Comparison of ENCODE assay signal across 15 cellular contexts in the genomic region with DNA sequence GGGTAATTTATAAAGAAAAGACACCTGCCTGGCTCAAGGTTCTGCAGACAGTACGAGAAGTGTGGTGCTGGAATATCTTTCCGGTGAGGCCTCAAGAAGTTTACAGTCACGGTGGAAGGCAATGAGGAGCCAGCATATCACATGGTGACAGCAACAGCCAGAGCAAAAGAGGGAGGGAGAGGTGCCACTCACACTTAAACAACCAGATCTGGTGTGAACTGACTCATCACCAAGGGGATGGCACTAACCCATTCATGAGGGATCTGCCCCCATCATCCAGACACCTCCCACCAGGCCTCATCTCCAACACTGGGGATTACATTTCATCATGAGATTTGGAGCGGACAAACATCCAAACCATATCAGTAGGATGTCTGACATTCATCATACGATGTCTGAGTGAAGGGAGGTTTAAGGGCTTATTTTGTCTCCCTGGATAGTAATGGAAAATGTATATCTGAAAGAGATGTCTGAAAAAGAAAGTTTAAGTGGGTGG. TPM values are rescaled to one million over a fixed set of nuclear protein-coding genes. Genes with fewer than 3 reads are reported as not detected.
DNase-seq lines count a peak whose midpoint lies in the region; ATAC-seq and TF ChIP-seq lines count a peak whose summit lies in the region.
"Had no signal": no experiment of that assay in that cellular context is flagged by ENCODE, and none has a peak within 500 bp of the region (broad histone marks: within the 10 kb centered on the region; RNA-seq: fewer than 3 reads in every experiment).

No MANE protein-coding gene starts in this region.

- no peak overlapping the region for H3K27ac ChIP-seq in osteoblast (ENCODE audit: low read depth, low read length)
- H3K27ac ChIP-seq: BLaER1 had no signal

- H3K36me3 ChIP-seq in osteoblast (ENCODE audit: insufficient read depth, low read length): peaks cover 26% of the 10 kb centered on the region

- H3K79me2 ChIP-seq in osteoblast (ENCODE audit: insufficient read depth, low read length): no peaks in the 10 kb centered on the region

- no peaks in the 10 kb centered on the region for H4K20me1 ChIP-seq in osteoblast (ENCODE audit: insufficient read depth, low read length)
- H4K20me1 ChIP-seq: BLaER1 had no signal

- H3K4me1 ChIP-seq in osteoblast (ENCODE audit: insufficient read depth, low read length): no peaks in the 10 kb centered on the region
- H3K4me1 ChIP-seq: BLaER1 had no signal

- H3K4me3 ChIP-seq in osteoblast (ENCODE audit: insufficient read depth, low read length): no peak overlapping the region
- H3K4me3 ChIP-seq: BLaER1 had no signal

- peaks cover 8% of the 10 kb centered on the region for H3K4me1 Mint-ChIP-seq in activated CD4-positive, alpha-beta T cell treated with anti-CD3 and anti-CD28 coated beads, Interleukin-2, amount 10 ng/mL, durations not matched to agents 24 days and 14 days
- peaks cover 10% of the 10 kb centered on the region for H3K4me1 Mint-ChIP-seq in activated naive CD8-positive, alpha-beta T cell treated with anti-CD3 and anti-CD28 coated beads, Interleukin-2, amount 50 U/mL, for 24 hours
- peaks cover 10% of the 10 kb centered on the region for H3K4me1 Mint-ChIP-seq in activated naive CD8-positive, alpha-beta T cell treated with anti-CD3 and anti-CD28 coated beads for 36 hours
- H3K4me1 Mint-ChIP-seq in activated T-helper 17 cell treated with anti-CD3 and anti-CD28 coated beads, Interleukin-2, amount 50 U/mL, for 72 hours: peaks cover 12% of the 10 kb centered on the region
- peaks cover 11% of the 10 kb centered on the region for H3K4me1 Mint-ChIP-seq in stimulated activated naive CD8-positive, alpha-beta T cell treated with anti-CD3 and anti-CD28 coated beads, Interleukin-15, Interleukin-2, amounts not matched to agents 100 ng/mL and 50 ng/mL, for 24 hours (ENCODE audit: low read depth)
- H3K4me1 Mint-ChIP-seq: CD8-positive, alpha-beta memory T cell had no signal

- H3K27me3 ChIP-seq in osteoblast (ENCODE audit: insufficient read depth, low read length): no peaks in the 10 kb centered on the region
- H3K27me3 ChIP-seq: BLaER1 had no signal

- H3K4me2 ChIP-seq in osteoblast (ENCODE audit: insufficient read depth, low read length): no peak overlapping the region
- H3K4me2 ChIP-seq: BLaER1 had no signal

- peaks cover 27% of the 10 kb centered on the region for H3K36me3 Mint-ChIP-seq in activated CD4-positive, alpha-beta T cell treated with anti-CD3 and anti-CD28 coated beads, Interleukin-2, amount 10 ng/mL, durations not matched to agents 24 days and 14 days (ENCODE audit: low read depth)
- peaks cover 3% of the 10 kb centered on the region for H3K36me3 Mint-ChIP-seq in activated naive CD8-positive, alpha-beta T cell treated with anti-CD3 and anti-CD28 coated beads, Interleukin-2, amount 50 U/mL, for 24 hours (ENCODE audit: low read depth)
- peaks cover 3% of the 10 kb centered on the region for H3K36me3 Mint-ChIP-seq in activated naive CD8-positive, alpha-beta T cell treated with anti-CD3 and anti-CD28 coated beads for 36 hours
- peaks cover 6% of the 10 kb centered on the region for H3K36me3 Mint-ChIP-seq in activated T-helper 17 cell treated with anti-CD3 and anti-CD28 coated beads, Interleukin-2, amount 50 U/mL, for 72 hours (ENCODE audit: low read depth)
- H3K36me3 Mint-ChIP-seq in stimulated activated naive CD8-positive, alpha-beta T cell treated with anti-CD3 and anti-CD28 coated beads, Interleukin-15, Interleukin-2, amounts not matched to agents 100 ng/mL and 50 ng/mL, for 24 hours (ENCODE audit: low read depth): peaks cover 15% of the 10 kb centered on the region

- H3K4me3 Mint-ChIP-seq in activated CD4-positive, alpha-beta T cell treated with anti-CD3 and anti-CD28 coated beads, Interleukin-2, amount 10 ng/mL, durations not matched to agents 24 days and 14 days: no peak overlapping the region
- H3K4me3 Mint-ChIP-seq in activated naive CD8-positive, alpha-beta T cell treated with anti-CD3 and anti-CD28 coated beads, Interleukin-2, amount 50 U/mL, for 24 hours: no peak overlapping the region
- no peak overlapping the region for H3K4me3 Mint-ChIP-seq in activated naive CD8-positive, alpha-beta T cell treated with anti-CD3 and anti-CD28 coated beads for 36 hours
- H3K4me3 Mint-ChIP-seq in activated T-helper 17 cell treated with anti-CD3 and anti-CD28 coated beads, Interleukin-2, amount 50 U/mL, for 72 hours: no peak overlapping the region
- no peak overlapping the region for H3K4me3 Mint-ChIP-seq in stimulated activated naive CD8-positive, alpha-beta T cell treated with anti-CD3 and anti-CD28 coated beads, Interleukin-15, Interleukin-2, amounts not matched to agents 100 ng/mL and 50 ng/mL, for 24 hours
- H3K4me3 Mint-ChIP-seq: CD8-positive, alpha-beta memory T cell had no signal

- intact Hi-C loops in activated CD4-positive, alpha-beta T cell treated with anti-CD3 and anti-CD28 coated beads, Interleukin-2, amount 10 ng/mL, durations not matched to agents 24 days and 14 days (cut with micrococcal nuclease): no loop called here

- no peaks in the 10 kb centered on the region for H3K9me3 Mint-ChIP-seq in activated CD4-positive, alpha-beta T cell treated with anti-CD3 and anti-CD28 coated beads, Interleukin-2, amount 10 ng/mL, durations not matched to agents 24 days and 14 days
- H3K9me3 Mint-ChIP-seq in activated naive CD8-positive, alpha-beta T cell treated with anti-CD3 and anti-CD28 coated beads, Interleukin-2, amount 50 U/mL, for 24 hours: no peaks in the 10 kb centered on the region
- no peaks in the 10 kb centered on the region for H3K9me3 Mint-ChIP-seq in activated naive CD8-positive, alpha-beta T cell treated with anti-CD3 and anti-CD28 coated beads for 36 hours
- H3K9me3 Mint-ChIP-seq in activated T-helper 17 cell treated with anti-CD3 and anti-CD28 coated beads, Interleukin-2, amount 50 U/mL, for 72 hours: no peaks in the 10 kb centered on the region
- no peaks in the 10 kb centered on the region for H3K9me3 Mint-ChIP-seq in stimulated activated naive CD8-positive, alpha-beta T cell treated with anti-CD3 and anti-CD28 coated beads, Interleukin-15, Interleukin-2, amounts not matched to agents 100 ng/mL and 50 ng/mL, for 24 hours
- H3K9me3 Mint-ChIP-seq: CD8-positive, alpha-beta memory T cell had no signal

- peak; percentile 81 for ATAC-seq in activated naive CD8-positive, alpha-beta T cell treated with anti-CD3 and anti-CD28 coated beads, Interleukin-2, amount 50 U/mL, for 24 hours
- peak; percentile 72 for ATAC-seq in activated T-helper 17 cell treated with anti-CD3 and anti-CD28 coated beads, Interleukin-2, amount 50 U/mL, for 72 hours (replicated peaks)
- no peak for ATAC-seq in omental fat pad (ENCODE audit: low FRiP score)

- no peak overlapping the region for H2AFZ ChIP-seq in osteoblast (ENCODE audit: low read length)

- H3K9me3 ChIP-seq in osteoblast (ENCODE audit: low read depth, low read length): no peaks in the 10 kb centered on the region
- H3K9me3 ChIP-seq: BLaER1 had no signal

- H3K27ac Mint-ChIP-seq in activated CD4-positive, alpha-beta T cell treated with anti-CD3 and anti-CD28 coated beads, Interleukin-2, amount 10 ng/mL, durations not matched to agents 24 days and 14 days: peak overlapping the region; percentile 38
- peak overlapping the region; percentile 8 for H3K27ac Mint-ChIP-seq in activated naive CD8-positive, alpha-beta T cell treated with anti-CD3 and anti-CD28 coated beads, Interleukin-2, amount 50 U/mL, for 24 hours
- no peak overlapping the region for H3K27ac Mint-ChIP-seq in activated naive CD8-positive, alpha-beta T cell treated with anti-CD3 and anti-CD28 coated beads for 36 hours
- H3K27ac Mint-ChIP-seq in activated T-helper 17 cell treated with anti-CD3 and anti-CD28 coated beads, Interleukin-2, amount 50 U/mL, for 72 hours: peak overlapping the region; percentile 77
- H3K27ac Mint-ChIP-seq in stimulated activated naive CD8-positive, alpha-beta T cell treated with anti-CD3 and anti-CD28 coated beads, Interleukin-15, Interleukin-2, amounts not matched to agents 100 ng/mL and 50 ng/mL, for 24 hours: peak overlapping the region; percentile 28

- TF ChIP-seq CTCF in omental fat pad (IDR thresholded peaks at IDR 0.05): no peak
- no peak for TF ChIP-seq CTCF in osteoblast (IDR thresholded peaks at IDR 0.05; ENCODE audit: extremely low read depth, low read depth, low read length)

- no peak for DNase-seq in activated CD4-positive, alpha-beta T cell treated with anti-CD3 and anti-CD28 coated beads, Interleukin-2, amount 10 ng/mL, durations not matched to agents 24 days and 14 days
- DNase-seq in activated CD4-positive, alpha-beta T cell treated with anti-CD3 and anti-CD28 coated beads for 4 hours: no peak
- DNase-seq in activated naive CD8-positive, alpha-beta T cell treated with anti-CD3 and anti-CD28 coated beads, Interleukin-2, amount 50 U/mL, for 24 hours: no peak
- no peak for DNase-seq in activated naive CD8-positive, alpha-beta T cell treated with anti-CD3 and anti-CD28 coated beads for 36 hours
- DNase-seq in omental fat pad (ENCODE audit: low spot score) (no peak), osteoblast (ENCODE audit: insufficient read length, low spot score, missing footprints) (no peak)
- DNase-seq: CD8-positive, alpha-beta memory T cell; DMS79; Kasumi-1; NCI-H1417; NCI-H187 treated with DMSO at 0.1 percent for 48 hours; NCI-H69 had no signal

- H3K27me3 Mint-ChIP-seq in activated CD4-positive, alpha-beta T cell treated with anti-CD3 and anti-CD28 coated beads, Interleukin-2, amount 10 ng/mL, durations not matched to agents 24 days and 14 days: no peaks in the 10 kb centered on the region
- no peaks in the 10 kb centered on the region for H3K27me3 Mint-ChIP-seq in activated naive CD8-positive, alpha-beta T cell treated with anti-CD3 and anti-CD28 coated beads, Interleukin-2, amount 50 U/mL, for 24 hours
- no peaks in the 10 kb centered on the region for H3K27me3 Mint-ChIP-seq in activated naive CD8-positive, alpha-beta T cell treated with anti-CD3 and anti-CD28 coated beads for 36 hours
- H3K27me3 Mint-ChIP-seq in activated T-helper 17 cell treated with anti-CD3 and anti-CD28 coated beads, Interleukin-2, amount 50 U/mL, for 72 hours: no peaks in the 10 kb centered on the region
- H3K27me3 Mint-ChIP-seq in stimulated activated naive CD8-positive, alpha-beta T cell treated with anti-CD3 and anti-CD28 coated beads, Interleukin-15, Interleukin-2, amounts not matched to agents 100 ng/mL and 50 ng/mL, for 24 hours: no peaks in the 10 kb centered on the region
- H3K27me3 Mint-ChIP-seq: CD8-positive, alpha-beta memory T cell had no signal

RNA-seq across cellular contexts. Expression of a gene that starts 23.5 kb away (rescaled TPM):
- 30.2 and 31.5 TPM in 2 replicates for total RNA-seq in activated CD4-positive, alpha-beta T cell treated with anti-CD3 and anti-CD28 coated beads, Interleukin-2, amount 10 ng/mL, durations not matched to agents 24 days and 14 days
- 10 to 100 TPM; 20.9 to 22.7 TPM for total RNA-seq in activated naive CD8-positive, alpha-beta T cell treated with anti-CD3 and anti-CD28 coated beads for 36 hours
- total RNA-seq in activated T-helper 17 cell treated with anti-CD3 and anti-CD28 coated beads, Interleukin-2, amount 50 U/mL, for 72 hours: 10 to 100 TPM; 33.6 to 50.8 TPM
- total RNA-seq in omental fat pad: 10 to 100 TPM; 39.0 to 56.4 (median 50.4) TPM
- total RNA-seq in osteoblast: 39.5 and 47.0 TPM in 2 replicates

RNA-seq across cellular contexts. Expression of a gene that starts 42.2 kb away (rescaled TPM):
- total RNA-seq in activated CD4-positive, alpha-beta T cell treated with anti-CD3 and anti-CD28 coated beads, Interleukin-2, amount 10 ng/mL, durations not matched to agents 24 days and 14 days: 0.93 and 1.3 TPM in 2 replicates
- under 1 TPM in 1 of 2 experiments, not detected in 1; 0.14 TPM for total RNA-seq in activated naive CD8-positive, alpha-beta T cell treated with anti-CD3 and anti-CD28 coated beads for 36 hours
- total RNA-seq in activated T-helper 17 cell treated with anti-CD3 and anti-CD28 coated beads, Interleukin-2, amount 50 U/mL, for 72 hours: 1 to 10 TPM in 1 of 2 donors, under 1 TPM in 1; 0.65 to 1.7 TPM
- total RNA-seq in omental fat pad: 100 to 1,000 TPM in 1 of 4 donors, 10 to 100 TPM in 3; 86.0 to 269 (median 91.3) TPM
- 420 and 445 TPM in 2 replicates for total RNA-seq in osteoblast

Comparison
In these comparisons a context has a peak if more than half of its experiments do, and no peak if none do; other contexts are left out.
1. RNA of a gene that starts 42.2 kb away (total RNA-seq): 420 to 445 TPM in osteoblast and 86.0 to 269 TPM in omental fat pad; 0.65 to 1.7 TPM in activated T-helper 17 cell treated with anti-CD3 and anti-CD28 coated beads, Interleukin-2, amount 50 U/mL, for 72 hours, 0.93 to 1.3 TPM in activated CD4-positive, alpha-beta T cell treated with anti-CD3 and anti-CD28 coated beads, Interleukin-2, amount 10 ng/mL, durations not matched to agents 24 days and 14 days and 0.14 TPM in activated naive CD8-positive, alpha-beta T cell treated with anti-CD3 and anti-CD28 coated beads for 36 hours; every median in the first group is over 10 times any median in the second.